Comparison of ENCODE assay signal across 26 cellular contexts in the genomic region with DNA sequence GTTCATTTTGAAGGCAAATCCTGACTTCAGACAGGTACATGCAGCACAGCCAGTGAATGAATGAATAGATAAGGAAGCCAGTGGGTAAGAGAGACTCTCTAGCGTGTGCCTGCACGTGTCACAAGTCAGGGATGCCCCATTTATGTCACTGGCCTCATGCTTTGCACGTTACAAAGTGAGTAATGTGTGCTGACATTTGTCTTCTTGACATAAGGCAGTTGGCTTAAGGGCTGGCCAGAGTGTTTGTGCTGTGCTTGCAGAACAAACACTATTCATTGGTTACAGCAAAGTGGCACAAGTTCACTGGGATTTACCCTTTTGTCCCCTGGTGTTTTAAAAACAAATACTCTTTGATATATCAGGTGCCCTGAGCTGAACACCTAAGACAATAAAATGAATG. TPM values are rescaled to one million over a fixed set of nuclear protein-coding genes. Genes with fewer than 3 reads are reported as not detected.
"Had no signal": no experiment of that assay in that cellular context is flagged by ENCODE, and none has a peak within 500 bp of the region (broad histone marks: within the 10 kb centered on the region; RNA-seq: fewer than 3 reads in every experiment).

No MANE protein-coding gene starts in this region.

- H3K4me1 Mint-ChIP-seq: activated CD4-positive, alpha-beta T cell treated with anti-CD3 and anti-CD28 coated beads, Interleukin-2, amount 10 ng/mL, durations not matched to agents 7 days and 5 days; activated naive CD8-positive, alpha-beta T cell treated with anti-CD3 and anti-CD28 coated beads for 36 hours; activated T-helper 17 cell treated with anti-CD3 and anti-CD28 coated beads, Interleukin-2, amount 50 U/mL, for 72 hours had no signal

- H3K4me3 Mint-ChIP-seq: activated CD4-positive, alpha-beta memory T cell treated with anti-CD3 and anti-CD28 coated beads for 36 hours; activated CD4-positive, alpha-beta T cell treated with anti-CD3 and anti-CD28 coated beads, Interleukin-2, amount 10 ng/mL, durations not matched to agents 7 days and 5 days; activated naive CD4-positive, alpha-beta T cell treated with anti-CD3 and anti-CD28 coated beads for 36 hours; activated naive CD8-positive, alpha-beta T cell treated with anti-CD3 and anti-CD28 coated beads for 36 hours; activated T-helper 17 cell treated with anti-CD3 and anti-CD28 coated beads, Interleukin-2, amount 50 U/mL, for 72 hours had no signal

- DNase-seq: activated CD4-positive, alpha-beta memory T cell treated with anti-CD3 and anti-CD28 coated beads for 36 hours; activated CD4-positive, alpha-beta T cell treated with anti-CD3 and anti-CD28 coated beads, Interleukin-2, amount 10 ng/mL, durations not matched to agents 7 days and 5 days; activated CD4-positive, CD25-positive, alpha-beta regulatory T cell; activated CD8-positive, alpha-beta memory T cell treated with anti-CD3 and anti-CD28 coated beads for 24 hours; activated gamma-delta T cell; activated naive CD4-positive, alpha-beta T cell treated with anti-CD3 and anti-CD28 coated beads for 36 hours; activated naive CD8-positive, alpha-beta T cell treated with anti-CD3 and anti-CD28 coated beads for 36 hours; activated T-cell treated with anti-CD3 and anti-CD28 coated beads, Interleukin-2, amount 50 U/mL, for 48 hours; cerebellar nuclear complex; MM.1S; NCI-H1105; NCI-H1436 treated with DMSO at 0.1 percent for 48 hours; NCI-H187; NCI-H2171 treated with DMSO at 0.1 percent for 48 hours; NCI-H226; NCI-H526; NCI-H82; Right ventricle myocardium superior; RPMI8226; T-helper 2 cell; T1000 had no signal

- H3K27ac Mint-ChIP-seq: activated CD4-positive, alpha-beta memory T cell treated with anti-CD3 and anti-CD28 coated beads for 36 hours; activated CD4-positive, alpha-beta T cell treated with anti-CD3 and anti-CD28 coated beads, Interleukin-2, amount 10 ng/mL, durations not matched to agents 7 days and 5 days; activated naive CD4-positive, alpha-beta T cell treated with anti-CD3 and anti-CD28 coated beads for 36 hours; activated naive CD8-positive, alpha-beta T cell treated with anti-CD3 and anti-CD28 coated beads for 36 hours; activated T-helper 17 cell treated with anti-CD3 and anti-CD28 coated beads, Interleukin-2, amount 50 U/mL, for 72 hours had no signal

- H3K9me3 Mint-ChIP-seq: activated CD4-positive, alpha-beta memory T cell treated with anti-CD3 and anti-CD28 coated beads for 36 hours; activated CD4-positive, alpha-beta T cell treated with anti-CD3 and anti-CD28 coated beads, Interleukin-2, amount 10 ng/mL, durations not matched to agents 7 days and 5 days; activated naive CD4-positive, alpha-beta T cell treated with anti-CD3 and anti-CD28 coated beads for 36 hours; activated naive CD8-positive, alpha-beta T cell treated with anti-CD3 and anti-CD28 coated beads for 36 hours; activated T-helper 17 cell treated with anti-CD3 and anti-CD28 coated beads, Interleukin-2, amount 50 U/mL, for 72 hours had no signal

- H3K36me3 Mint-ChIP-seq: activated CD4-positive, alpha-beta memory T cell treated with anti-CD3 and anti-CD28 coated beads for 36 hours; activated naive CD8-positive, alpha-beta T cell treated with anti-CD3 and anti-CD28 coated beads for 36 hours had no signal

- H3K27ac ChIP-seq: KMS-11, VCaP had no signal

- H3K4me2 ChIP-seq: KMS-11 had no signal

- H3K27me3 Mint-ChIP-seq: activated CD4-positive, alpha-beta T cell treated with anti-CD3 and anti-CD28 coated beads, Interleukin-2, amount 10 ng/mL, durations not matched to agents 7 days and 5 days had no signal

- ATAC-seq: activated T-helper 17 cell treated with anti-CD3 and anti-CD28 coated beads, Interleukin-2, amount 50 U/mL, for 72 hours; Panc1 had no signal

RNA-seq across cellular contexts. Expression of a gene that starts 55.9 kb away (rescaled TPM):
- total RNA-seq: activated CD4-positive, alpha-beta memory T cell treated with anti-CD3 and anti-CD28 coated beads for 36 hours; activated naive CD4-positive, alpha-beta T cell treated with anti-CD3 and anti-CD28 coated beads for 36 hours; activated naive CD8-positive, alpha-beta T cell treated with anti-CD3 and anti-CD28 coated beads for 36 hours; activated T-helper 17 cell treated with anti-CD3 and anti-CD28 coated beads, Interleukin-2, amount 50 U/mL, for 72 hours; OCI-LY7 had no signal
